ENCODE assay signal across 13 cellular contexts in genomic region chr3:53109190-53109589, GRCh38. TPM values are rescaled to one million over a fixed set of nuclear protein-coding genes. Genes with fewer than 3 reads are reported as not detected.
DNase-seq lines count a peak whose midpoint lies in the region; ATAC-seq, FAIRE-seq and TF ChIP-seq lines count a peak whose summit lies in the region.
"Had no signal": no experiment of that assay in that cellular context is flagged by ENCODE, and none has a peak within 500 bp of the region (broad histone marks: within the 10 kb centered on the region; RNA-seq: fewer than 3 reads in every experiment).

No MANE protein-coding gene starts in this region.

- intact Hi-C loops in dendritic cell treated with granulocyte-macrophage colony-stimulating factor and Interleukin-4, amounts not matched to agents 40 ng/mL and 50 ng/mL, for 4 days (cut with micrococcal nuclease), result no loop called here
- intact Hi-C loops in pancreas (cut with DNase I), result no loop called here

- H3K4me3 ChIP-seq in skeletal muscle cell (ENCODE audit: low read depth, low read length) (no peak overlapping the region), pancreas (no peak overlapping the region)
- H3K4me3 ChIP-seq: cardiac muscle cell, right lobe of liver, upper lobe of left lung had no signal

- H3K4me3 Mint-ChIP-seq in dendritic cell treated with granulocyte-macrophage colony-stimulating factor and Interleukin-4, amounts not matched to agents 40 ng/mL and 50 ng/mL, for 4 days, result no peak overlapping the region

- H3K36me3 Mint-ChIP-seq in dendritic cell treated with granulocyte-macrophage colony-stimulating factor and Interleukin-4, amounts not matched to agents 40 ng/mL and 50 ng/mL, for 4 days (ENCODE audit: low read depth), result peaks cover 35% of the 10 kb centered on the region

- FAIRE-seq in pancreas (lab: Jason Lieb, UNC), result no peak

- H3K36me3 ChIP-seq in pancreas, result peaks cover 0 to 29% (median 6%) of the 10 kb centered on the region in 3 donors

- WGBS in pancreas, 2 donors, result 78 to 91% methylated on average over 1 of the region's 1 CpG

- H3K27ac Mint-ChIP-seq in dendritic cell treated with granulocyte-macrophage colony-stimulating factor and Interleukin-4, amounts not matched to agents 40 ng/mL and 50 ng/mL, for 4 days, result peak overlapping the region; percentile 66

- H3K4me1 Mint-ChIP-seq in dendritic cell treated with granulocyte-macrophage colony-stimulating factor and Interleukin-4, amounts not matched to agents 40 ng/mL and 50 ng/mL, for 4 days (ENCODE audit: low read depth), result peaks cover 42% of the 10 kb centered on the region

- H3K27me3 Mint-ChIP-seq in dendritic cell treated with granulocyte-macrophage colony-stimulating factor and Interleukin-4, amounts not matched to agents 40 ng/mL and 50 ng/mL, for 4 days, result no peaks in the 10 kb centered on the region

- peak; percentile 78 to 86 for ATAC-seq in activated CD4-positive, CD25-positive, alpha-beta regulatory T cell treated with anti-CD3 and anti-CD28 coated beads, Interleukin-2, amount 50 U/mL, for 24 hours
- ATAC-seq in pancreas, result no peak

- H3K9me3 Mint-ChIP-seq in dendritic cell treated with granulocyte-macrophage colony-stimulating factor and Interleukin-4, amounts not matched to agents 40 ng/mL and 50 ng/mL, for 4 days, result no peaks in the 10 kb centered on the region

- DNase-seq in activated CD4-positive, CD25-positive, alpha-beta regulatory T cell (lab: John Stamatoyannopoulos, UW), result no peak
- DNase-seq in RKO (ENCODE audit: low spot score), result peak; percentile 36
- peak; percentile 35 for DNase-seq in skeletal muscle cell (ENCODE audit: low read depth)
- DNase-seq in pancreas, result no peak
- no peak for DNase-seq in NCI-H1092 (lab: John Stamatoyannopoulos, UW)
- no peak for DNase-seq in NCI-H82 treated with DMSO at 0.1 percent for 48 hours (lab: John Stamatoyannopoulos, UW; ENCODE audit: unreplicated experiment)
- DNase-seq: 8988T, NCI-H1417, right lobe of liver had no signal

- H3K4me1 ChIP-seq in pancreas, result peaks cover 0 to 4% (median 0%) of the 10 kb centered on the region in 3 donors

- H3K27ac ChIP-seq in pancreas, result no peak overlapping the region
- H3K27ac ChIP-seq: cardiac muscle cell, right lobe of liver had no signal

- H3K9me3 ChIP-seq in pancreas, result no peaks in the 10 kb centered on the region
- H3K9me3 ChIP-seq: right lobe of liver, upper lobe of left lung had no signal

- no peaks in the 10 kb centered on the region for H3K27me3 ChIP-seq in pancreas
- H3K27me3 ChIP-seq: right lobe of liver, upper lobe of left lung had no signal

- no peak for TF ChIP-seq CTCF in pancreas (IDR thresholded peaks at IDR 0.05)

RNA-seq across cellular contexts. Expression of gene RFT1, which starts 21.0 kb away (rescaled TPM):
- 10 to 100 TPM; 10.4 to 20.4 (median 17.8) TPM for total RNA-seq in pancreas
- 1 to 10 TPM; 6.9 TPM for polyA plus RNA-seq in pancreas

RNA-seq across cellular contexts. Expression of gene PRKCD, which starts 51.8 kb away (rescaled TPM):
- total RNA-seq in pancreas, result 10 to 100 TPM; 10.7 to 32.5 (median 14.6) TPM
- 10 to 100 TPM; 13.4 to 22.6 TPM for polyA plus RNA-seq in pancreas

Comparison
In these comparisons a context has a peak if more than half of its experiments do, and no peak if none do; other contexts are left out.
1. ATAC-seq: peak in activated CD4-positive, CD25-positive, alpha-beta regulatory T cell treated with anti-CD3 and anti-CD28 coated beads, Interleukin-2, amount 50 U/mL, for 24 hours (2 of 2); none in pancreas (0 of 4).
2. DNase-seq: peak in RKO (single experiment) and skeletal muscle cell (single experiment); none in activated CD4-positive, CD25-positive, alpha-beta regulatory T cell (0 of 4), pancreas (0 of 6), NCI-H1092 (single experiment) and NCI-H82 treated with DMSO at 0.1 percent for 48 hours (single experiment).